ENCODE assay signal across 20 cellular contexts in the genomic region with DNA sequence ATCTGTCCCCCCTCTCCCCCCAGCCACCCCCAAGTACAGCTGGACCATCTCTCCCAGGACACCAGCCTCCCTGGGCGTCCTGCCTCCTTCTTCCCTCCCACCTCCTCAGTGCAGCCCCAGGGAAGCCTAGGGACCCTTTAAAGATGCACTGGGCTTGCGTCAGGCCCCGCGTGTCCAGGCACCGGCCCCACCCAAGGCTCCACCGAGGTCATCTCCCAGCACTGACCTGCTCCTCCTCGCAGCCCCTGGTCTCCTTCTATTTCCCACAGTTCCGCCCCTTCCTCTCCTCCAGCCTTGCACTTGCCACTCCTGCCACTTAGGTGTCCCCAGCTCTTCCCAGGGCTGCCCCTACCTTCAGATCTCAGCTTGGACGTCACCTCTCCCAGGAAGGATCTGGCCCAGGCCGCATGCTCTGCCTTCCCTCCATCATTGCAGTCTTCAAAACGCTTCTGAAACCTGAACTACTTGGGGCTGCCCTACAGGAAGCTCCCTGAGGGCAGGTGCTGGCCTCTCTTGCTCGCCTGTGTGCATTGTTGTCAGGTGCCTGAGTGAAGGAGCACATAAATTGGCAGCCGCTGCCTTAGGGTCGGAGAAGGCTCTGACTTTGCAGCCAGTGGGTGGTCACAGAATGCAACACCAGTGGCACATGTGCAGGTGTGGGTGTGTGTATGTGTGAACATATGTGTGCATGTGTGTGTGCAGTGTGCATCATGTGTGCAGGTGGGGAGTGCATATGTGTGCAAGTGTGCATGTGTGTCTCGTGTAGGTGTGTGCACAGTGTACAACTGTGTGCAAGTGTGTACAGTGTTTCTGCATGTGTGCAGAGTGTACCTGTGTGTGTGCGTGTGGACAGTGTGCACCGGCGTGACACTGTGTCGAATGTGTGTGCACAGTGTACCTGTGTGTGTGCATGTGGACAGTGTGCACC.
A peak's percentile ranks its signal among the peaks of the same experiment; 100 is the strongest.
DNase-seq lines count a peak whose midpoint lies in the region; ATAC-seq and TF ChIP-seq lines count a peak whose summit lies in the region.
"Had no signal": no experiment of that assay in that cellular context is flagged by ENCODE, and none has a peak within 500 bp of the region (broad histone marks: within the 10 kb centered on the region; RNA-seq: fewer than 3 reads in every experiment).

No MANE protein-coding gene starts in this region.

- CTCF ChIA-PET in RWPE1 (lab: Yijun Ruan, JAX), result interaction anchor here (0.6 kb wide), 1 partner anchor 230 kb away, joined by 3 read pairs; no protein-coding TSS in a partner anchor
- CTCF ChIA-PET in activated CD8-positive, alpha-beta T cell treated with anti-CD3 and anti-CD28 coated beads, Interleukin-2, amount 10 ng/mL, durations not matched to agents 7 days and 5 days (lab: Charles Lee), result no interaction called here

- POLR2A ChIA-PET in RWPE1 (lab: Yijun Ruan, JAX; ENCODE audit: low non-redundant PET), result no interaction called here
- POLR2A ChIA-PET in activated CD8-positive, alpha-beta T cell treated with anti-CD3 and anti-CD28 coated beads, Interleukin-2, amount 10 ng/mL, durations not matched to agents 7 days and 5 days (lab: Charles Lee), result interaction anchor here (0.6 kb wide), 1 partner anchor 230 kb away, joined by 3 read pairs; no protein-coding TSS in a partner anchor

- peaks cover 5% of the 10 kb centered on the region for H3K4me1 Mint-ChIP-seq in T-helper 2 cell treated with Interferon-gamma antibody and Interleukin-4, amounts not matched to agents 5 μg/mL and 100 μg/mL, for 36 hours (ENCODE audit: low read depth)
- H3K4me1 Mint-ChIP-seq in stimulated activated effector memory CD8-positive, alpha-beta T cell treated with anti-CD3 and anti-CD28 coated beads, Interleukin-12 subunit alpha, Interleukin-12 subunit beta, amount 100 ng/mL, for 72 hours, result peaks cover 53% of the 10 kb centered on the region
- peaks cover 31% of the 10 kb centered on the region for H3K4me1 Mint-ChIP-seq in activated CD8-positive, alpha-beta T cell treated with anti-CD3 and anti-CD28 coated beads, Interleukin-2, amount 10 ng/mL, durations not matched to agents 7 days and 5 days (ENCODE audit: low read depth)

- no peak overlapping the region for H3K4me3 Mint-ChIP-seq in T-helper 2 cell treated with Interferon-gamma antibody and Interleukin-4, amounts not matched to agents 5 μg/mL and 100 μg/mL, for 36 hours
- H3K4me3 Mint-ChIP-seq in stimulated activated effector memory CD8-positive, alpha-beta T cell treated with anti-CD3 and anti-CD28 coated beads, Interleukin-12 subunit alpha, Interleukin-12 subunit beta, amount 100 ng/mL, for 72 hours, result no peak overlapping the region
- no peak overlapping the region for H3K4me3 Mint-ChIP-seq in activated CD8-positive, alpha-beta T cell treated with anti-CD3 and anti-CD28 coated beads, Interleukin-2, amount 10 ng/mL, durations not matched to agents 7 days and 5 days
- H3K4me3 Mint-ChIP-seq: HFFc6 had no signal

- no peaks in the 10 kb centered on the region for H3K36me3 Mint-ChIP-seq in T-helper 2 cell treated with Interferon-gamma antibody and Interleukin-4, amounts not matched to agents 5 μg/mL and 100 μg/mL, for 36 hours (ENCODE audit: low read depth)
- peaks cover 17% of the 10 kb centered on the region for H3K36me3 Mint-ChIP-seq in stimulated activated effector memory CD8-positive, alpha-beta T cell treated with anti-CD3 and anti-CD28 coated beads, Interleukin-12 subunit alpha, Interleukin-12 subunit beta, amount 100 ng/mL, for 72 hours
- H3K36me3 Mint-ChIP-seq in activated CD8-positive, alpha-beta T cell treated with anti-CD3 and anti-CD28 coated beads, Interleukin-2, amount 10 ng/mL, durations not matched to agents 7 days and 5 days (ENCODE audit: low read depth), result no peaks in the 10 kb centered on the region
- H3K36me3 Mint-ChIP-seq: CD4-positive, CD25-positive, alpha-beta regulatory T cell had no signal

- H3K36me3 ChIP-seq in ascending aorta, result no peaks in the 10 kb centered on the region
- H3K36me3 ChIP-seq: MG63 had no signal

- intact Hi-C loops in ascending aorta (cut with DNase I), result no loop called here

- TF ChIP-seq CTCF in RWPE1 (conservative IDR thresholded peaks at IDR 0.05; ENCODE audit: low read depth), result no peak
- no peak for TF ChIP-seq CTCF in ascending aorta (IDR thresholded peaks at IDR 0.05)

- no peaks in the 10 kb centered on the region for H3K27me3 ChIP-seq in ascending aorta
- H3K27me3 ChIP-seq: MG63 had no signal

- no peak overlapping the region for H3K4me3 ChIP-seq in ascending aorta
- H3K4me3 ChIP-seq: MG63 had no signal

- DNase-seq in T-helper 2 cell treated with Interferon-gamma antibody and Interleukin-4, amounts not matched to agents 5 μg/mL and 100 μg/mL, for 36 hours (ENCODE audit: low spot score), result no peak
- DNase-seq in T-helper 2 cell, result no peak
- DNase-seq in RWPE1 (ENCODE audit: low spot score), result no peak
- DNase-seq in islet precursor cell, result peak; percentile 35
- DNase-seq in stimulated activated effector memory CD8-positive, alpha-beta T cell treated with anti-CD3 and anti-CD28 coated beads, Interleukin-12 subunit alpha, Interleukin-12 subunit beta, amount 100 ng/mL, for 72 hours (ENCODE audit: low spot score in 2 of 2), result no peak
- DNase-seq in nucleus accumbens (lab: John Stamatoyannopoulos, UW), result no peak
- DNase-seq in activated CD8-positive, alpha-beta T cell treated with anti-CD3 and anti-CD28 coated beads, Interleukin-2, amount 10 ng/mL, durations not matched to agents 7 days and 5 days, result no peak
- DNase-seq in ascending aorta (ENCODE audit: low spot score in 2 of 2), result no peak
- DNase-seq: 8988T; CD4-positive, CD25-positive, alpha-beta regulatory T cell; DMS79; HFFc6; MG63; NCI-H1694; NCI-H345; NCI-H526 treated with DMSO at 0.1 percent for 48 hours; NK-92 treated with Interleukin-12 subunit alpha and Interleukin-12 subunit beta, amount 100 ng/mL, for 24 hours; OCI-M1 had no signal

- peak overlapping the region; percentile 42 for H3K27ac Mint-ChIP-seq in T-helper 2 cell treated with Interferon-gamma antibody and Interleukin-4, amounts not matched to agents 5 μg/mL and 100 μg/mL, for 36 hours
- peak overlapping the region; percentile 43 for H3K27ac Mint-ChIP-seq in stimulated activated effector memory CD8-positive, alpha-beta T cell treated with anti-CD3 and anti-CD28 coated beads, Interleukin-12 subunit alpha, Interleukin-12 subunit beta, amount 100 ng/mL, for 72 hours
- H3K27ac Mint-ChIP-seq in activated CD8-positive, alpha-beta T cell treated with anti-CD3 and anti-CD28 coated beads, Interleukin-2, amount 10 ng/mL, durations not matched to agents 7 days and 5 days, result no peak overlapping the region
- H3K27ac Mint-ChIP-seq: CD4-positive, CD25-positive, alpha-beta regulatory T cell; HFFc6 had no signal

- H3K27ac ChIP-seq in RWPE1 (peak overlapping the region; percentile 2; the same call in 1 of the 2 replicates), ascending aorta (no peak overlapping the region)
- H3K27ac ChIP-seq: HL-60, KMS-11 had no signal

- peaks cover 2% of the 10 kb centered on the region for H3K27me3 Mint-ChIP-seq in T-helper 2 cell treated with Interferon-gamma antibody and Interleukin-4, amounts not matched to agents 5 μg/mL and 100 μg/mL, for 36 hours (ENCODE audit: low read depth)
- peaks cover 3% of the 10 kb centered on the region for H3K27me3 Mint-ChIP-seq in activated CD8-positive, alpha-beta T cell treated with anti-CD3 and anti-CD28 coated beads, Interleukin-2, amount 10 ng/mL, durations not matched to agents 7 days and 5 days (ENCODE audit: low read depth)
- H3K27me3 Mint-ChIP-seq: CD4-positive, CD25-positive, alpha-beta regulatory T cell had no signal

- no peaks in the 10 kb centered on the region for H3K9me3 Mint-ChIP-seq in T-helper 2 cell treated with Interferon-gamma antibody and Interleukin-4, amounts not matched to agents 5 μg/mL and 100 μg/mL, for 36 hours
- H3K9me3 Mint-ChIP-seq in stimulated activated effector memory CD8-positive, alpha-beta T cell treated with anti-CD3 and anti-CD28 coated beads, Interleukin-12 subunit alpha, Interleukin-12 subunit beta, amount 100 ng/mL, for 72 hours, result no peaks in the 10 kb centered on the region
- H3K9me3 Mint-ChIP-seq in activated CD8-positive, alpha-beta T cell treated with anti-CD3 and anti-CD28 coated beads, Interleukin-2, amount 10 ng/mL, durations not matched to agents 7 days and 5 days (ENCODE audit: insufficient read depth), result no peaks in the 10 kb centered on the region
- H3K9me3 Mint-ChIP-seq: HFFc6 had no signal

- H3K9me3 ChIP-seq in ascending aorta, result no peaks in the 10 kb centered on the region
- H3K9me3 ChIP-seq: MG63 had no signal

- no peak for ATAC-seq in stimulated activated effector memory CD8-positive, alpha-beta T cell treated with anti-CD3 and anti-CD28 coated beads, Interleukin-12 subunit alpha, Interleukin-12 subunit beta, amount 100 ng/mL, for 72 hours
- no peak for ATAC-seq in activated CD8-positive, alpha-beta T cell treated with anti-CD3 and anti-CD28 coated beads, Interleukin-2, amount 10 ng/mL, durations not matched to agents 7 days and 5 days

- peaks cover 8 to 17% of the 10 kb centered on the region in 2 donors for H3K4me1 ChIP-seq in ascending aorta
